In the genomic region with DNA sequence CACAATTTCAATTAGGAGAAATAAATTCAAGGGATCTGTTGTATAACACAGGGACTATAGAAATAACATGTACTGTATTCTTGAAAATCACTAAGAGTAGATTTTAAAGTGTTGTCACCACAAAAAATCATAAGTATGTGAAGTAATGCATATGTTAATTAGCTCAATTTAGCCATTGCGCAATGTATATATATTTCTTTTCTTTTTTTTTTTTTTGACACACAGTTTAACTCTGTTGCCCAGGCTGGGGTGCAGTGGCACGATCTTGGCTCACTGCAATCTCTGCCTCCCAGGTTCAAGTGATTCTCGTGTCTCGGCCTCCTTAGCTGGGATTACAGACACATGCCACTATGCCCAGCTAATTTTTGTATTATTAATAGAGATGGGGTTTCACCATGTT, we compare ENCODE assay signal across 3 cellular contexts.
A peak's percentile ranks its signal among the peaks of the same experiment; 100 is the strongest.
TF ChIP-seq lines count a peak whose summit lies in the region.

No MANE protein-coding gene starts in this region.

TF ChIP-seq in HepG2, 621 proteins besides CTCF, POLR2A, EP300 and RAD21:
- TF ChIP-seq CEBPB (IDR thresholded peaks at IDR 0.05; ENCODE audit: borderline replicate concordance, low read depth, low read length) (peak; percentile 41; the same call in 1 of the 2 replicates), ARID2 (CRISPR knock-in tag; IDR thresholded peaks at IDR 0.05; ENCODE audit: borderline replicate concordance) (no peak)

TF ChIP-seq in IMR-90, 13 proteins besides CTCF, POLR2A, EP300 and RAD21:
- TF ChIP-seq CEBPB (IDR thresholded peaks at IDR 0.05; ENCODE audit: low read depth, low read length) (peak; percentile 79), CHD1 (IDR thresholded peaks at IDR 0.05; ENCODE audit: low read depth, low read length) (no peak)

TF ChIP-seq in K562, 482 proteins besides CTCF, POLR2A, EP300 and RAD21:
- no peak for TF ChIP-seq BCOR (IDR thresholded peaks at IDR 0.05)
- TF ChIP-seq HIVEP1 (CRISPR knock-in tag; IDR thresholded peaks at IDR 0.05), result no peak
- TF ChIP-seq, protein P1, sequence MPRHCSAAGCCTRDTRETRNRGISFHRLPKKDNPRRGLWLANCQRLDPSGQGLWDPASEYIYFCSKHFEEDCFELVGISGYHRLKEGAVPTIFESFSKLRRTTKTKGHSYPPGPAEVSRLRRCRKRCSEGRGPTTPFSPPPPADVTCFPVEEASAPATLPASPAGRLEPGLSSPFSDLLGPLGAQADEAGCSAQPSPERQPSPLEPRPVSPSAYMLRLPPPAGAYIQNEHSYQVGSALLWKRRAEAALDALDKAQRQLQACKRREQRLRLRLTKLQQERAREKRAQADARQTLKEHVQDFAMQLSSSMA (CRISPR knock-in tag; IDR thresholded peaks at IDR 0.05), result no peak
- TF ChIP-seq CEBPB (tag; IDR thresholded peaks at IDR 0.05), result peak; percentile 94
- TF ChIP-seq CEBPG (CRISPR knock-in tag; IDR thresholded peaks at IDR 0.05), result no peak
- peak in 1 of 2 experiments; percentile 95; a peak in 2 of 4 replicates for TF ChIP-seq CEBPG (tag; conservative IDR thresholded peaks at IDR 0.05 in 1 of 2, IDR thresholded peaks at IDR 0.05 in 1 of 2)
- no peak for TF ChIP-seq SREBF2 (CRISPR knock-in tag; IDR thresholded peaks at IDR 0.05)
